Comparison of ENCODE assay signal across 8 cellular contexts in genomic region chr1:173714441-173714758, GRCh38. TPM values are rescaled to one million over a fixed set of nuclear protein-coding genes. Genes with fewer than 3 reads are reported as not detected.
A peak's percentile ranks its signal among the peaks of the same experiment; 100 is the strongest.
DNase-seq lines count a peak whose midpoint lies in the region; ATAC-seq and TF ChIP-seq lines count a peak whose summit lies in the region.

No MANE protein-coding gene starts in this region.

- H3K36me3 ChIP-seq in BLaER1: peaks cover 16% of the 10 kb centered on the region

- DNase-seq in M059J (ENCODE audit: low read depth) (peak; percentile 2), COLO829 (ENCODE audit: low spot score) (no peak), NCI-H1694 treated with DMSO at 0.1 percent for 48 hours (lab: John Stamatoyannopoulos, UW) (no peak), NCI-H2171 treated with DMSO at 0.1 percent for 48 hours (lab: John Stamatoyannopoulos, UW) (no peak)

- peaks cover 6% of the 10 kb centered on the region for H3K4me1 Mint-ChIP-seq in dendritic cell treated with granulocyte-macrophage colony-stimulating factor and Interleukin-4, amounts not matched to agents 40 ng/mL and 50 ng/mL, for 4 days (ENCODE audit: low read depth)
- peaks cover 29% of the 10 kb centered on the region for H3K4me1 Mint-ChIP-seq in nephron

- no peaks in the 10 kb centered on the region for H3K27me3 ChIP-seq in BLaER1

- no peak for ATAC-seq in HG02852 (IDR thresholded peaks at IDR 0.05; ENCODE audit: unreplicated experiment)

- no peaks in the 10 kb centered on the region for H4K20me1 ChIP-seq in BLaER1

- H3K36me3 Mint-ChIP-seq in dendritic cell treated with granulocyte-macrophage colony-stimulating factor and Interleukin-4, amounts not matched to agents 40 ng/mL and 50 ng/mL, for 4 days (ENCODE audit: low read depth): peaks cover 25% of the 10 kb centered on the region
- H3K36me3 Mint-ChIP-seq in nephron (ENCODE audit: low read depth): peaks cover 13% of the 10 kb centered on the region

- no peak for TF ChIP-seq CTCF in nephron (IDR thresholded peaks at IDR 0.05; ENCODE audit: unreplicated experiment in 3 of 3)

- intact Hi-C loops in dendritic cell treated with granulocyte-macrophage colony-stimulating factor and Interleukin-4, amounts not matched to agents 40 ng/mL and 50 ng/mL, for 4 days (cut with micrococcal nuclease): loop anchor here (5.0 to 10.0 kb wide), 3 partner anchors 108 to 282 kb away; partner anchors contain the start of genes CENPL, DARS2 and PRDX6

- peak overlapping the region; percentile 78 for H3K27ac ChIP-seq in BLaER1

- peak overlapping the region; percentile 76 for H3K4me3 ChIP-seq in BLaER1

- peak overlapping the region; percentile 73 for H3K4me2 ChIP-seq in BLaER1

- no peaks in the 10 kb centered on the region for H3K9me3 ChIP-seq in BLaER1

- no peaks in the 10 kb centered on the region for H3K9me3 Mint-ChIP-seq in dendritic cell treated with granulocyte-macrophage colony-stimulating factor and Interleukin-4, amounts not matched to agents 40 ng/mL and 50 ng/mL, for 4 days
- no peaks in the 10 kb centered on the region for H3K9me3 Mint-ChIP-seq in nephron

- H3K4me3 Mint-ChIP-seq in dendritic cell treated with granulocyte-macrophage colony-stimulating factor and Interleukin-4, amounts not matched to agents 40 ng/mL and 50 ng/mL, for 4 days: peak overlapping the region; percentile 98
- H3K4me3 Mint-ChIP-seq in nephron: peak overlapping the region; percentile 93 to 98 (median 95)

- peaks cover 16% of the 10 kb centered on the region for H3K4me1 ChIP-seq in BLaER1

- H3K9ac ChIP-seq in BLaER1: peak overlapping the region; percentile 89

- peak overlapping the region; percentile 96 for H3K27ac Mint-ChIP-seq in dendritic cell treated with granulocyte-macrophage colony-stimulating factor and Interleukin-4, amounts not matched to agents 40 ng/mL and 50 ng/mL, for 4 days
- H3K27ac Mint-ChIP-seq in nephron: peak overlapping the region; percentile 95 to 97 (median 97)

- H3K27me3 Mint-ChIP-seq in dendritic cell treated with granulocyte-macrophage colony-stimulating factor and Interleukin-4, amounts not matched to agents 40 ng/mL and 50 ng/mL, for 4 days: peaks cover 23% of the 10 kb centered on the region
- peaks cover 17% of the 10 kb centered on the region for H3K27me3 Mint-ChIP-seq in nephron (ENCODE audit: low read depth)

RNA-seq across cellular contexts. Expression of gene KLHL20, which starts 0.4 kb away (rescaled TPM):
- total RNA-seq in M059J (2014; rRNA removed; shearing (Covaris generic)): 21.8 and 22.4 TPM in 2 replicates

RNA-seq across cellular contexts. Expression of gene ANKRD45, which starts 44.7 kb away (rescaled TPM):
- 1.2 and 3.2 TPM in 2 replicates for total RNA-seq in M059J (2014; rRNA removed; shearing (Covaris generic))
